8 cellular contexts compared by ENCODE assay signal in the genomic region with DNA sequence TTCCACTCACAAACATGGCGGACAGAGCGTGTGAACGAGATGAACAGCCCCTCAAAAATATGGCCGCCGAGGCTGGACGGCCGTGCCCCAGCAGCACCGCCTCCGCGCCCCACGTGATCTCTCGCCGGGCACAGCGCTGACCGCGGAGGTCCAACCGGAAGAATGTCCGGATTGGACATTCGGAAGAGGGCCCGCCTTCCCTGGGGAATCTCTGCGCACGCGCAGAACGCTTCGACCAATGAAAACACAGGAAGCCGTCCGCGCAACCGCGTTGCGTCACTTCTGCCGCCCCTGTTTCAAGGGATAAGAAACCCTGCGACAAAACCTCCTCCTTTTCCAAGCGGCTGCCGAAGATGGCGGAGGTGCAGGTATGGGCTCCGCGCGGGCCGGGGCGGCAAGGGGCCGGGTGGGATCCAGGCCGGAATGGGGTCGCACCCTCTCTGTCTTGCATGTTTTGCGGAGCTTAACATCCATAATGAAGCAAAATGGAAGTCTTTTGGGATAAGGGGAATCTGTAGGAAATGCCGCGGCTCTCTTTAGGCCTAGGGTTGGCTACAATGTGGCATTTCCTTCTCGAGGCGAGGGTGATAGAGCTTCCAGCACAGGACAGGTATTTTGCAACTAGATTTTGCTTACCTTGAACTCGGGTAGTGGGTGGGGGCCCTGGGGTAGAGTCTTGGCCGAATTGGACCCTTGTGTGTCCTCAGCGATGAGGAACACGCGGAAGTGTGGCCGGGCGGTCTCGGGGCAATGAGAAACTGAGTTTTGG. TPM values are rescaled to one million over a fixed set of nuclear protein-coding genes. Genes with fewer than 3 reads are reported as not detected.
DNase-seq lines count a peak whose midpoint lies in the region; ATAC-seq, FAIRE-seq and TF ChIP-seq lines count a peak whose summit lies in the region.

RPL13A (plus strand) TSS at position 332 of the 769 bp plus-strand sequence; CDS start at position 354, 22 bp downstream.

- DNase-seq in Calu3 = peak; percentile 100
- DNase-seq in activated CD8-positive, alpha-beta memory T cell treated with anti-CD3 and anti-CD28 coated beads, Interleukin-2, amount 50 U/mL, for 4 hours = peak; percentile 100
- DNase-seq in stimulated activated CD8-positive, alpha-beta memory T cell treated with anti-CD3 and anti-CD28 coated beads, Interleukin-15, amount 100 ng/mL, for 4 hours (ENCODE audit: low read depth in 2 of 2) = peak; percentile 99

- peak within 1 kb of the TSS; percentile 97 for H3K4me3 Mint-ChIP-seq in Calu3 (ENCODE audit: low read depth, unreplicated experiment)

- H3K9me3 ChIP-seq in HUES64 (ENCODE audit: insufficient read depth, low read depth, low read length) (no peaks in the 10 kb centered on the region), OCI-LY1 (ENCODE audit: low read length) (no peaks in the 10 kb centered on the region), mesodermal cell (ENCODE audit: control insufficient read depth, low read length) (no peaks in the 10 kb centered on the region)

- H4K20me1 ChIP-seq in OCI-LY1 (ENCODE audit: insufficient read depth, low read length) = no peaks in the 10 kb centered on the region

- TF ChIP-seq CTCF in Calu3 (IDR thresholded peaks at IDR 0.05; ENCODE audit: unreplicated experiment) = no peak
- no peak for TF ChIP-seq CTCF in OCI-LY1 (IDR thresholded peaks at IDR 0.05; ENCODE audit: low read length)

- under 1% methylated on average over 57 of the region's 57 CpGs for WGBS in HUES64
- WGBS in mesodermal cell (ENCODE audit: insufficient coverage in 2 of 2), 2 experiments = 0 to 1% methylated on average over 53 to 55 of the region's 57 CpGs

- H3K9me3 Mint-ChIP-seq in Calu3 (ENCODE audit: low read depth, unreplicated experiment) = no peaks in the 10 kb centered on the region

- H3K4me1 Mint-ChIP-seq in Calu3 (ENCODE audit: low read depth, unreplicated experiment) = no peaks in the 10 kb centered on the region

- CTCF ChIA-PET in Calu3 (lab: Charles Lee) = no interaction called here

- H3K79me2 ChIP-seq in OCI-LY1 (ENCODE audit: insufficient read depth, low read length) = peaks cover 23% of the 10 kb centered on the region

- FAIRE-seq in endometrium (lab: Jason Lieb, UNC) = peak; percentile 95

- ATAC-seq in GM21447 (IDR thresholded peaks at IDR 0.05; ENCODE audit: unreplicated experiment) = peak; percentile 88

- no peaks in the 10 kb centered on the region for H3K27me3 ChIP-seq in HUES64 (ENCODE audit: insufficient read depth, low read length)
- H3K27me3 ChIP-seq in OCI-LY1 (ENCODE audit: insufficient read depth, low read length) = no peaks in the 10 kb centered on the region

- no peaks in the 10 kb centered on the region for H3K9me2 ChIP-seq in OCI-LY1 (ENCODE audit: low read depth, low read length)

- peak within 1 kb of the TSS; percentile 99 for H3K27ac Mint-ChIP-seq in Calu3 (ENCODE audit: unreplicated experiment)

- H3K27ac ChIP-seq in HUES64 (ENCODE audit: low read depth, low read length) (peak within 1 kb of the TSS; percentile 96), OCI-LY1 (ENCODE audit: low read depth, low read length, poor library complexity, severe bottlenecking) (peak within 1 kb of the TSS; percentile 84), mesodermal cell (ENCODE audit: low read depth, low read length, severe bottlenecking) (peak within 1 kb of the TSS; percentile 91)

- peak within 1 kb of the TSS; percentile 100 for H3K9ac ChIP-seq in HUES64 (ENCODE audit: low read depth, low read length)
- peak within 1 kb of the TSS; percentile 96 for H3K9ac ChIP-seq in OCI-LY1 (ENCODE audit: low read length)

- H3K36me3 Mint-ChIP-seq in Calu3 (ENCODE audit: insufficient read depth, unreplicated experiment) = peaks cover 60% of the 10 kb centered on the region

- intact Hi-C loops in Calu3 (cut with micrococcal nuclease; ENCODE audit: unreplicated experiment) = no loop called here

- H3K4me3 ChIP-seq in HUES64 (ENCODE audit: low read length) = peak within 1 kb of the TSS; percentile 94
- peak within 1 kb of the TSS; percentile 84 for H3K4me3 ChIP-seq in OCI-LY1 (ENCODE audit: low read depth, low read length, poor library complexity, severe bottlenecking)
- H3K4me3 ChIP-seq in mesodermal cell (ENCODE audit: extremely low read depth, insufficient read depth, low read length, poor library complexity, severe bottlenecking) = peak within 1 kb of the TSS; percentile 100

- peak within 1 kb of the TSS; percentile 85 for H3K4me2 ChIP-seq in OCI-LY1 (ENCODE audit: low read length)

- H3K4me1 ChIP-seq in HUES64 (ENCODE audit: insufficient read depth, low read length) (peaks cover 7% of the 10 kb centered on the region), OCI-LY1 (ENCODE audit: insufficient read depth, low read length, severe bottlenecking) (peaks cover 29% of the 10 kb centered on the region), mesodermal cell (ENCODE audit: control insufficient read depth, insufficient read depth, low read length, poor library complexity, severe bottlenecking) (peaks cover 11% of the 10 kb centered on the region)

- H2AFZ ChIP-seq in OCI-LY1 (ENCODE audit: low read length) = no peak within 1 kb of the TSS

- H3K27me3 Mint-ChIP-seq in Calu3 (ENCODE audit: unreplicated experiment) = no peaks in the 10 kb centered on the region

- TSS peak; percentile 66 for BruUV-seq in Calu3 (replicated peaks; lab: Mats Ljungman, UMichigan)

- peaks cover 8% of the 10 kb centered on the region for H3F3A ChIP-seq in OCI-LY1 (ENCODE audit: insufficient read depth, low read length)

- H3K36me3 ChIP-seq in HUES64 (ENCODE audit: insufficient read depth, low read length) (peaks cover 46% of the 10 kb centered on the region), OCI-LY1 (ENCODE audit: insufficient read depth, low read length) (peaks cover 50% of the 10 kb centered on the region), mesodermal cell (ENCODE audit: control insufficient read depth, insufficient read depth, low read length) (peaks cover 49% of the 10 kb centered on the region)

RNA-seq across cellular contexts. Expression of gene RPL13A, which starts in this region (rescaled TPM):
- total RNA-seq in Calu3 (2022) = 1,844 and 1,993 TPM in 2 replicates
- polyA plus RNA-seq in HUES64 (2013, experiment 1 of 2) = 2,534 TPM
- polyA plus RNA-seq in HUES64 (2013, experiment 2 of 2) = 2,729 TPM
- 2,575 TPM for polyA plus RNA-seq in mesodermal cell (2013, experiment 1 of 2)
- 2,385 TPM for polyA plus RNA-seq in mesodermal cell (2013, experiment 2 of 2)

Comparison
In these comparisons a context has a peak if more than half of its experiments do, and no peak if none do; other contexts are left out.
1. Peak in every context shown above with its lines: DNase-seq, ATAC-seq, H3K4me3 ChIP-seq and H3K27ac ChIP-seq.